1 cellular context compared by ENCODE assay signal in the genomic region with DNA sequence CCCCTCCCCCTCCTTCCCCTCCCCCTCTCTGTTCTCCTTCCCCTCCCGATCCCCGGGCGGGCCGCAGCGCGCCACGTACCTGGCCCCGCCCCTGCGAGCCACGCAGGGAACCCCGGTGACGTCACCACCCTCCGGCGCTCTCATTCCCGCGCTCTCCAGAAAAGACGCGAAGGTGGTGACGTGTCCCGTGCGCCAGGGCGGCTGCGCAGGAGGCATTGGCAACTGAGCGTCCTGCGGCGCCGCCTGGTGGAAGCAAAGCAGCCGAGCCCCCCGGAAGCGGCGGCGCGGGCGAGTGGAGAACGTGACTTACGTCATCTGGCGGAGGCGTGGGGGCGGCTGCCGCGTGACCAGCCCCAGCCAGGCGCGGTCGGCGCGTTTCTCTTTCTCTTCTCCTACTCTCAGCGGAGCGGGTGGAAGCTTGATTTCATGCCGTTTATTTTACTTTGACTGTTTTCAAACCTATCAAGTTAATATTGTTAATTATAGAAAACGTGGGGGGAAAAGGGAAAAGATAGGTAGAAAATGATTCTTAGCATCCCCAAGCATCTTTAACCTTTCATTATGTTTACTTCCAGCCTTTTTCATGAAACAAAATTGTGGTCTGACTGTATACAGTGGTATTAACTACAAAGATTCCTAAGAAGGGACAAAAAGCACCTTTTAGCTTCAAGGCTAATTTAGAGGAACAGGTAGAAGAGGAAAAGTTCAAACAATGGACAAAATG.
TF ChIP-seq lines count a peak whose summit lies in the region.

No MANE protein-coding gene starts in this region.

TF ChIP-seq in HepG2, 621 proteins besides CTCF, POLR2A, EP300 and RAD21 (continued from another document and continues in another):
- TF ChIP-seq, protein P1, sequence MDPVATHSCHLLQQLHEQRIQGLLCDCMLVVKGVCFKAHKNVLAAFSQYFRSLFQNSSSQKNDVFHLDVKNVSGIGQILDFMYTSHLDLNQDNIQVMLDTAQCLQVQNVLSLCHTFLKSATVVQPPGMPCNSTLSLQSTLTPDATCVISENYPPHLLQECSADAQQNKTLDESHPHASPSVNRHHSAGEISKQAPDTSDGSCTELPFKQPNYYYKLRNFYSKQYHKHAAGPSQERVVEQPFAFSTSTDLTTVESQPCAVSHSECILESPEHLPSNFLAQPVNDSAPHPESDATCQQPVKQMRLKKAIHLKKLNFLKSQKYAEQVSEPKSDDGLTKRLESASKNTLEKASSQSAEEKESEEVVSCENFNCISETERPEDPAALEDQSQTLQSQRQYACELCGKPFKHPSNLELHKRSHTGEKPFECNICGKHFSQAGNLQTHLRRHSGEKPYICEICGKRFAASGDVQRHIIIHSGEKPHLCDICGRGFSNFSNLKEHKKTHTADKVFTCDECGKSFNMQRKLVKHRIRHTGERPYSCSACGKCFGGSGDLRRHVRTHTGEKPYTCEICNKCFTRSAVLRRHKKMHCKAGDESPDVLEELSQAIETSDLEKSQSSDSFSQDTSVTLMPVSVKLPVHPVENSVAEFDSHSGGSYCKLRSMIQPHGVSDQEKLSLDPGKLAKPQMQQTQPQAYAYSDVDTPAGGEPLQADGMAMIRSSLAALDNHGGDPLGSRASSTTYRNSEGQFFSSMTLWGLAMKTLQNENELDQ (CRISPR knock-in tag; IDR thresholded peaks at IDR 0.05; ENCODE audit: borderline replicate concordance): peak; percentile 39; the same call in 1 of the 2 replicates
- TF ChIP-seq ZC3H13 (CRISPR knock-in tag; IDR thresholded peaks at IDR 0.05): peak; percentile 96
- TF ChIP-seq ZSCAN31 (CRISPR knock-in tag; IDR thresholded peaks at IDR 0.05; ENCODE audit: low read depth): peak; percentile 97
- TF ChIP-seq, protein P2, sequence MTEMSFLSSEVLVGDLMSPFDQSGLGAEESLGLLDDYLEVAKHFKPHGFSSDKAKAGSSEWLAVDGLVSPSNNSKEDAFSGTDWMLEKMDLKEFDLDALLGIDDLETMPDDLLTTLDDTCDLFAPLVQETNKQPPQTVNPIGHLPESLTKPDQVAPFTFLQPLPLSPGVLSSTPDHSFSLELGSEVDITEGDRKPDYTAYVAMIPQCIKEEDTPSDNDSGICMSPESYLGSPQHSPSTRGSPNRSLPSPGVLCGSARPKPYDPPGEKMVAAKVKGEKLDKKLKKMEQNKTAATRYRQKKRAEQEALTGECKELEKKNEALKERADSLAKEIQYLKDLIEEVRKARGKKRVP (CRISPR knock-in tag; IDR thresholded peaks at IDR 0.05): peak in 1 of 2 experiments; percentile 96; a peak in 2 of 4 replicates
- TF ChIP-seq ZBTB8A (CRISPR knock-in tag; IDR thresholded peaks at IDR 0.05; ENCODE audit: borderline replicate concordance, low read depth): no peak
- TF ChIP-seq, protein P3, sequence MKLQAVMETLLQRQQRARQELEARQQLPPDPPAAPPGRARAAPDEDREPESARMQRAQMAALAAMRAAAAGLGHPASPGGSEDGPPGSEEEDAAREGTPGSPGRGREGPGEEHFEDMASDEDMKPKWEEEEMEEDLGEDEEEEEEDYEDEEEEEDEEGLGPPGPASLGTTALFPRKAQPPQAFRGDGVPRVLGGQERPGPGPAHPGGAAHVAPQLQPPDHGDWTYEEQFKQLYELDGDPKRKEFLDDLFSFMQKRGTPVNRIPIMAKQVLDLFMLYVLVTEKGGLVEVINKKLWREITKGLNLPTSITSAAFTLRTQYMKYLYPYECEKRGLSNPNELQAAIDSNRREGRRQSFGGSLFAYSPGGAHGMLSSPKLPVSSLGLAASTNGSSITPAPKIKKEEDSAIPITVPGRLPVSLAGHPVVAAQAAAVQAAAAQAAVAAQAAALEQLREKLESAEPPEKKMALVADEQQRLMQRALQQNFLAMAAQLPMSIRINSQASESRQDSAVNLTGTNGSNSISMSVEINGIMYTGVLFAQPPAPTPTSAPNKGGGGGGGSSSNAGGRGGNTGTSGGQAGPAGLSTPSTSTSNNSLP (IDR thresholded peaks at IDR 0.05; ENCODE audit: low read depth, low read length): peak; percentile 66
- TF ChIP-seq SRSF4 (IDR thresholded peaks at IDR 0.05; ENCODE audit: low read depth, low read length, poor library complexity, severe bottlenecking): no peak
- TF ChIP-seq, protein P4, sequence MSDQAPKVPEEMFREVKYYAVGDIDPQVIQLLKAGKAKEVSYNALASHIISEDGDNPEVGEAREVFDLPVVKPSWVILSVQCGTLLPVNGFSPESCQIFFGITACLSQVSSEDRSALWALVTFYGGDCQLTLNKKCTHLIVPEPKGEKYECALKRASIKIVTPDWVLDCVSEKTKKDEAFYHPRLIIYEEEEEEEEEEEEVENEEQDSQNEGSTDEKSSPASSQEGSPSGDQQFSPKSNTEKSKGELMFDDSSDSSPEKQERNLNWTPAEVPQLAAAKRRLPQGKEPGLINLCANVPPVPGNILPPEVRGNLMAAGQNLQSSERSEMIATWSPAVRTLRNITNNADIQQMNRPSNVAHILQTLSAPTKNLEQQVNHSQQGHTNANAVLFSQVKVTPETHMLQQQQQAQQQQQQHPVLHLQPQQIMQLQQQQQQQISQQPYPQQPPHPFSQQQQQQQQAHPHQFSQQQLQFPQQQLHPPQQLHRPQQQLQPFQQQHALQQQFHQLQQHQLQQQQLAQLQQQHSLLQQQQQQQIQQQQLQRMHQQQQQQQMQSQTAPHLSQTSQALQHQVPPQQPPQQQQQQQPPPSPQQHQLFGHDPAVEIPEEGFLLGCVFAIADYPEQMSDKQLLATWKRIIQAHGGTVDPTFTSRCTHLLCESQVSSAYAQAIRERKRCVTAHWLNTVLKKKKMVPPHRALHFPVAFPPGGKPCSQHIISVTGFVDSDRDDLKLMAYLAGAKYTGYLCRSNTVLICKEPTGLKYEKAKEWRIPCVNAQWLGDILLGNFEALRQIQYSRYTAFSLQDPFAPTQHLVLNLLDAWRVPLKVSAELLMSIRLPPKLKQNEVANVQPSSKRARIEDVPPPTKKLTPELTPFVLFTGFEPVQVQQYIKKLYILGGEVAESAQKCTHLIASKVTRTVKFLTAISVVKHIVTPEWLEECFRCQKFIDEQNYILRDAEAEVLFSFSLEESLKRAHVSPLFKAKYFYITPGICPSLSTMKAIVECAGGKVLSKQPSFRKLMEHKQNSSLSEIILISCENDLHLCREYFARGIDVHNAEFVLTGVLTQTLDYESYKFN (CRISPR knock-in tag; conservative IDR thresholded peaks at IDR 0.05): peak; percentile 81
- TF ChIP-seq MTA1 (CRISPR knock-in tag; IDR thresholded peaks at IDR 0.05; ENCODE audit: borderline replicate concordance): peak; percentile 63; the same call in 1 of the 2 replicates
- TF ChIP-seq MYNN (CRISPR knock-in tag; IDR thresholded peaks at IDR 0.05; ENCODE audit: low read depth): peak; percentile 79
- no peak for TF ChIP-seq TMF1 (CRISPR knock-in tag; IDR thresholded peaks at IDR 0.05; ENCODE audit: low read depth)
- no peak; the same call in 1 of the 2 replicates for TF ChIP-seq ZNF782 (CRISPR knock-in tag; IDR thresholded peaks at IDR 0.05; ENCODE audit: borderline replicate concordance)
- TF ChIP-seq ZNF790 (CRISPR knock-in tag; IDR thresholded peaks at IDR 0.05; ENCODE audit: borderline replicate concordance): peak; percentile 29; the same call in 1 of the 2 replicates
- no peak for TF ChIP-seq KDM1A (CRISPR knock-in tag; IDR thresholded peaks at IDR 0.05)
- TF ChIP-seq ATF7-NPFF (CRISPR knock-in tag; IDR thresholded peaks at IDR 0.05; ENCODE audit: low read depth): peak; percentile 98
- peak; percentile 89; the same call in 1 of the 2 replicates for TF ChIP-seq ZFP36L2 (CRISPR knock-in tag; IDR thresholded peaks at IDR 0.05)
- TF ChIP-seq MEIS1 (CRISPR knock-in tag; IDR thresholded peaks at IDR 0.05; ENCODE audit: borderline replicate concordance): peak; percentile 97
- peak; percentile 66; the same call in 1 of the 2 replicates for TF ChIP-seq ZNF143 (CRISPR knock-in tag; IDR thresholded peaks at IDR 0.05)
- no peak for TF ChIP-seq HDAC6 (IDR thresholded peaks at IDR 0.05; ENCODE audit: low read depth, low read length)
- TF ChIP-seq FOXK1 (CRISPR knock-in tag; IDR thresholded peaks at IDR 0.05; ENCODE audit: borderline replicate concordance, low read depth): peak; percentile 98
- peak; percentile 51 for TF ChIP-seq RFX3 (CRISPR knock-in tag; IDR thresholded peaks at IDR 0.05)
- no peak for TF ChIP-seq HNRNPH1 (optimal IDR thresholded peaks at IDR 0.05; ENCODE audit: low read depth, low read length)
- TF ChIP-seq, protein P5, sequence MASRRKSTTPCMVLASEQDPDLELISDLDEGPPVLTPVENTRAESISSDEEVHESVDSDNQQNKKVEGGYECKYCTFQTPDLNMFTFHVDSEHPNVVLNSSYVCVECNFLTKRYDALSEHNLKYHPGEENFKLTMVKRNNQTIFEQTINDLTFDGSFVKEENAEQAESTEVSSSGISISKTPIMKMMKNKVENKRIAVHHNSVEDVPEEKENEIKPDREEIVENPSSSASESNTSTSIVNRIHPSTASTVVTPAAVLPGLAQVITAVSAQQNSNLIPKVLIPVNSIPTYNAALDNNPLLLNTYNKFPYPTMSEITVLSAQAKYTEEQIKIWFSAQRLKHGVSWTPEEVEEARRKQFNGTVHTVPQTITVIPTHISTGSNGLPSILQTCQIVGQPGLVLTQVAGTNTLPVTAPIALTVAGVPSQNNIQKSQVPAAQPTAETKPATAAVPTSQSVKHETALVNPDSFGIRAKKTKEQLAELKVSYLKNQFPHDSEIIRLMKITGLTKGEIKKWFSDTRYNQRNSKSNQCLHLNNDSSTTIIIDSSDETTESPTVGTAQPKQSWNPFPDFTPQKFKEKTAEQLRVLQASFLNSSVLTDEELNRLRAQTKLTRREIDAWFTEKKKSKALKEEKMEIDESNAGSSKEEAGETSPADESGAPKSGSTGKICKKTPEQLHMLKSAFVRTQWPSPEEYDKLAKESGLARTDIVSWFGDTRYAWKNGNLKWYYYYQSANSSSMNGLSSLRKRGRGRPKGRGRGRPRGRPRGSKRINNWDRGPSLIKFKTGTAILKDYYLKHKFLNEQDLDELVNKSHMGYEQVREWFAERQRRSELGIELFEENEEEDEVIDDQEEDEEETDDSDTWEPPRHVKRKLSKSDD (CRISPR knock-in tag; IDR thresholded peaks at IDR 0.05; ENCODE audit: low read depth): peak; percentile 99
- TF ChIP-seq, protein P6, sequence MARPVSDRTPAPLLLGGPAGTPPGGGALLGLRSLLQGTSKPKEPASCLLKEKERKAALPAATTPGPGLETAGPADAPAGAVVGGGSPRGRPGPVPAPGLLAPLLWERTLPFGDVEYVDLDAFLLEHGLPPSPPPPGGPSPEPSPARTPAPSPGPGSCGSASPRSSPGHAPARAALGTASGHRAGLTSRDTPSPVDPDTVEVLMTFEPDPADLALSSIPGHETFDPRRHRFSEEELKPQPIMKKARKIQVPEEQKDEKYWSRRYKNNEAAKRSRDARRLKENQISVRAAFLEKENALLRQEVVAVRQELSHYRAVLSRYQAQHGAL (CRISPR knock-in tag; IDR thresholded peaks at IDR 0.05; ENCODE audit: not compliant biosample characterization): peak; percentile 45
- TF ChIP-seq, protein P7, sequence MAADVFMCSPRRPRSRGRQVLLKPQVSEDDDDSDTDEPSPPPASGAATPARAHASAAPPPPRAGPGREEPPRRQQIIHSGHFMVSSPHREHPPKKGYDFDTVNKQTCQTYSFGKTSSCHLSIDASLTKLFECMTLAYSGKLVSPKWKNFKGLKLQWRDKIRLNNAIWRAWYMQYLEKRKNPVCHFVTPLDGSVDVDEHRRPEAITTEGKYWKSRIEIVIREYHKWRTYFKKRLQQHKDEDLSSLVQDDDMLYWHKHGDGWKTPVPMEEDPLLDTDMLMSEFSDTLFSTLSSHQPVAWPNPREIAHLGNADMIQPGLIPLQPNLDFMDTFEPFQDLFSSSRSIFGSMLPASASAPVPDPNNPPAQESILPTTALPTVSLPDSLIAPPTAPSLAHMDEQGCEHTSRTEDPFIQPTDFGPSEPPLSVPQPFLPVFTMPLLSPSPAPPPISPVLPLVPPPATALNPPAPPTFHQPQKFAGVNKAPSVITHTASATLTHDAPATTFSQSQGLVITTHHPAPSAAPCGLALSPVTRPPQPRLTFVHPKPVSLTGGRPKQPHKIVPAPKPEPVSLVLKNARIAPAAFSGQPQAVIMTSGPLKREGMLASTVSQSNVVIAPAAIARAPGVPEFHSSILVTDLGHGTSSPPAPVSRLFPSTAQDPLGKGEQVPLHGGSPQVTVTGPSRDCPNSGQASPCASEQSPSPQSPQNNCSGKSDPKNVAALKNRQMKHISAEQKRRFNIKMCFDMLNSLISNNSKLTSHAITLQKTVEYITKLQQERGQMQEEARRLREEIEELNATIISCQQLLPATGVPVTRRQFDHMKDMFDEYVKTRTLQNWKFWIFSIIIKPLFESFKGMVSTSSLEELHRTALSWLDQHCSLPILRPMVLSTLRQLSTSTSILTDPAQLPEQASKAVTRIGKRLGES (CRISPR knock-in tag; IDR thresholded peaks at IDR 0.05; ENCODE audit: borderline replicate concordance): peak; percentile 4; the same call in 1 of the 2 replicates
- TF ChIP-seq SPEN (CRISPR knock-in tag; IDR thresholded peaks at IDR 0.05; ENCODE audit: low read depth): peak; percentile 98
- TF ChIP-seq ZNF530 (CRISPR knock-in tag; IDR thresholded peaks at IDR 0.05; ENCODE audit: low read depth): no peak
- TF ChIP-seq NFKBIZ (CRISPR knock-in tag; IDR thresholded peaks at IDR 0.05): peak; percentile 87
- TF ChIP-seq IRF2 (CRISPR knock-in tag; IDR thresholded peaks at IDR 0.05): peak; percentile 100
- peak; percentile 97 for TF ChIP-seq HDAC2 (CRISPR knock-in tag; IDR thresholded peaks at IDR 0.05)
- peak; percentile 18; the same call in 1 of the 2 replicates for TF ChIP-seq ZFYVE20 (CRISPR knock-in tag; IDR thresholded peaks at IDR 0.05; ENCODE audit: borderline replicate concordance, low read depth)
- no peak for TF ChIP-seq ONECUT2 (CRISPR knock-in tag; IDR thresholded peaks at IDR 0.05)
- peak; percentile 77; the same call in 1 of the 2 replicates for TF ChIP-seq ZNF431 (CRISPR knock-in tag; IDR thresholded peaks at IDR 0.05; ENCODE audit: borderline replicate concordance, low read depth)
- 0 out of 2 replicates have a peak, but pooled peaks have one; percentile 14 for TF ChIP-seq CC2D1A (CRISPR knock-in tag; IDR thresholded peaks at IDR 0.05)
- TF ChIP-seq, protein P8, sequence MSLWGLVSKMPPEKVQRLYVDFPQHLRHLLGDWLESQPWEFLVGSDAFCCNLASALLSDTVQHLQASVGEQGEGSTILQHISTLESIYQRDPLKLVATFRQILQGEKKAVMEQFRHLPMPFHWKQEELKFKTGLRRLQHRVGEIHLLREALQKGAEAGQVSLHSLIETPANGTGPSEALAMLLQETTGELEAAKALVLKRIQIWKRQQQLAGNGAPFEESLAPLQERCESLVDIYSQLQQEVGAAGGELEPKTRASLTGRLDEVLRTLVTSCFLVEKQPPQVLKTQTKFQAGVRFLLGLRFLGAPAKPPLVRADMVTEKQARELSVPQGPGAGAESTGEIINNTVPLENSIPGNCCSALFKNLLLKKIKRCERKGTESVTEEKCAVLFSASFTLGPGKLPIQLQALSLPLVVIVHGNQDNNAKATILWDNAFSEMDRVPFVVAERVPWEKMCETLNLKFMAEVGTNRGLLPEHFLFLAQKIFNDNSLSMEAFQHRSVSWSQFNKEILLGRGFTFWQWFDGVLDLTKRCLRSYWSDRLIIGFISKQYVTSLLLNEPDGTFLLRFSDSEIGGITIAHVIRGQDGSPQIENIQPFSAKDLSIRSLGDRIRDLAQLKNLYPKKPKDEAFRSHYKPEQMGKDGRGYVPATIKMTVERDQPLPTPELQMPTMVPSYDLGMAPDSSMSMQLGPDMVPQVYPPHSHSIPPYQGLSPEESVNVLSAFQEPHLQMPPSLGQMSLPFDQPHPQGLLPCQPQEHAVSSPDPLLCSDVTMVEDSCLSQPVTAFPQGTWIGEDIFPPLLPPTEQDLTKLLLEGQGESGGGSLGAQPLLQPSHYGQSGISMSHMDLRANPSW (CRISPR knock-in tag; IDR thresholded peaks at IDR 0.05; ENCODE audit: borderline replicate concordance): peak; percentile 94; the same call in 1 of the 2 replicates
- TF ChIP-seq FOXC1 (CRISPR knock-in tag; IDR thresholded peaks at IDR 0.05; ENCODE audit: borderline replicate concordance): peak; percentile 99
